Comparison of ENCODE assay signal across 8 cellular contexts in genomic region chr12:12032260-12032761, GRCh38. TPM values are rescaled to one million over a fixed set of nuclear protein-coding genes. Genes with fewer than 3 reads are reported as not detected.
A peak's percentile ranks its signal among the peaks of the same experiment; 100 is the strongest.
DNase-seq lines count a peak whose midpoint lies in the region; ATAC-seq, FAIRE-seq and TF ChIP-seq lines count a peak whose summit lies in the region.

No MANE protein-coding gene starts in this region.

- no peak for TF ChIP-seq EP300 in GM12878 (IDR thresholded peaks at IDR 0.05; ENCODE audit: borderline replicate concordance in 1 of 2, control insufficient read depth in 1 of 2, low read depth in 2 of 2, low read length in 2 of 2)

- no peaks in the 10 kb centered on the region for H3F3A ChIP-seq in GM23338 (replicated peaks; ENCODE audit: low read depth)

- no peaks in the 10 kb centered on the region for H3K36me3 Mint-ChIP-seq in CD4-positive, CD25-positive, alpha-beta regulatory T cell
- peaks cover 4% of the 10 kb centered on the region; the same call in 1 of the 3 replicates for H3K36me3 Mint-ChIP-seq in GM23338 (ENCODE audit: low read depth)
- H3K36me3 Mint-ChIP-seq in nephron (ENCODE audit: low read depth) = no peaks in the 10 kb centered on the region

- WGBS in GM12878 (ENCODE audit: insufficient coverage, insufficient replicate concordance, low lambda C conversion rate, missing lambda C conversion rate) = 0% methylated on average over 12 of the region's 12 CpGs

- peaks cover 0 to 22% (median 5%) of the 10 kb centered on the region in 4 donors for H3K4me1 Mint-ChIP-seq in CD4-positive, CD25-positive, alpha-beta regulatory T cell
- H3K4me1 Mint-ChIP-seq in GM23338 = peaks cover 8% of the 10 kb centered on the region
- H3K4me1 Mint-ChIP-seq in nephron = peaks cover 13% of the 10 kb centered on the region

- no peaks in the 10 kb centered on the region for H3K9me3 ChIP-seq in CD4-positive, CD25-positive, alpha-beta regulatory T cell (ENCODE audit: control insufficient read depth in 2 of 2, low read length in 2 of 2)
- H3K9me3 ChIP-seq in GM12878 (replicated peaks; ENCODE audit: control insufficient read depth, insufficient read depth, low read length) = peaks cover 2% of the 10 kb centered on the region

- RAD21 ChIA-PET in GM12878 (lab: Charles Lee; ENCODE audit: unreplicated experiment) = interaction anchor here (0.7 to 6.5 kb wide), 51 partner anchors 7 to 705 kb away, joined by 3 to 201 read pairs (median 7); partner anchors contain the start of gene ETV6

- H3K9me2 ChIP-seq in GM23338 (ENCODE audit: insufficient read depth) = no peaks in the 10 kb centered on the region

- CTCF ChIA-PET in GM12878 (lab: Yijun Ruan, JAX) = interaction anchor here (0.9 to 11.3 kb wide), 59 partner anchors 10 to 804 kb away, joined by 3 to 278 read pairs (median 6); no protein-coding TSS in a partner anchor

- peak overlapping the region; percentile 26 to 78 (median 74) for H3K27ac Mint-ChIP-seq in CD4-positive, CD25-positive, alpha-beta regulatory T cell
- no peak overlapping the region for H3K27ac Mint-ChIP-seq in GM23338
- peak overlapping the region in 1 of 3 experiments; percentile 69 for H3K27ac Mint-ChIP-seq in nephron

- peaks cover 10% of the 10 kb centered on the region for H3K4me1 ChIP-seq in CD4-positive, CD25-positive, alpha-beta regulatory T cell (ENCODE audit: control insufficient read depth, insufficient read depth, low read length, poor library complexity, severe bottlenecking)
- H3K4me1 ChIP-seq in GM23338 (ENCODE audit: insufficient read depth) = peaks cover 5% of the 10 kb centered on the region; the same call in 1 of the 2 replicates
- H3K4me1 ChIP-seq in GM12878 (ENCODE audit: control insufficient read depth, insufficient read depth, low read length) = peaks cover 36% of the 10 kb centered on the region

- FAIRE-seq in GM12878 (lab: Jason Lieb, UNC) = no peak

- no peak for TF ChIP-seq RAD21 in GM12878 (IDR thresholded peaks at IDR 0.05; ENCODE audit: insufficient read depth, low read depth, low read length)

- no peak for DNase-seq in CD4-positive, CD25-positive, alpha-beta regulatory T cell
- no peak for DNase-seq in GM23338 (ENCODE audit: low spot score)
- no peak for DNase-seq in GM12878 (ENCODE audit: low read depth, low spot score)
- DNase-seq in ureter (ENCODE audit: low spot score) = no peak
- DNase-seq in NK-92 treated with Interleukin-12 subunit alpha and Interleukin-12 subunit beta, amount 100 ng/mL, for 24 hours (lab: John Stamatoyannopoulos, UW) = no peak

- no peak for ATAC-seq in CD4-positive, CD25-positive, alpha-beta regulatory T cell (ENCODE audit: low read depth in 2 of 2)
- peak; percentile 26 for ATAC-seq in GM23338
- ATAC-seq in GM12878 = peak; percentile 44
- ATAC-seq in GM21447 (IDR thresholded peaks at IDR 0.05; ENCODE audit: unreplicated experiment) = no peak
- no peak for ATAC-seq in GM19328 (IDR thresholded peaks at IDR 0.05; ENCODE audit: unreplicated experiment)

- peak overlapping the region; percentile 92 for H3K9ac ChIP-seq in GM12878 (ENCODE audit: control insufficient read depth, insufficient read depth, low read length)

- TF ChIP-seq POLR2A in GM12878 (IDR thresholded peaks at IDR 0.05; ENCODE audit: low read depth, low read length) = peak; percentile 55; the same call in 1 of the 2 replicates

- peaks cover 4% of the 10 kb centered on the region for H3K27me3 Mint-ChIP-seq in CD4-positive, CD25-positive, alpha-beta regulatory T cell
- H3K27me3 Mint-ChIP-seq in GM23338 (ENCODE audit: insufficient read depth, low read depth, poor library complexity) = peaks cover 14% of the 10 kb centered on the region
- peaks cover 17% of the 10 kb centered on the region for H3K27me3 Mint-ChIP-seq in nephron (ENCODE audit: low read depth)

- POLR2A ChIA-PET in GM12878 (lab: Charles Lee) = interaction anchor here (0.6 to 2.1 kb wide), 16 partner anchors 18 to 477 kb away, joined by 3 to 11 read pairs (median 4); partner anchors contain the start of gene ETV6

- no peaks in the 10 kb centered on the region for H3K9me3 Mint-ChIP-seq in CD4-positive, CD25-positive, alpha-beta regulatory T cell
- H3K9me3 Mint-ChIP-seq in GM23338 = peaks cover 12% of the 10 kb centered on the region
- H3K9me3 Mint-ChIP-seq in nephron = no peaks in the 10 kb centered on the region

- H3K27me3 ChIP-seq in CD4-positive, CD25-positive, alpha-beta regulatory T cell (ENCODE audit: control insufficient read depth, insufficient read depth, low read length) = no peaks in the 10 kb centered on the region
- H3K27me3 ChIP-seq in GM23338 (ENCODE audit: insufficient read depth) = no peaks in the 10 kb centered on the region
- H3K27me3 ChIP-seq in GM12878 (replicated peaks in 1 of 2; ENCODE audit: control insufficient read depth in 2 of 2, insufficient read depth in 2 of 2, low read length in 1 of 2) = no peaks in the 10 kb centered on the region

- no peak overlapping the region for H3K27ac ChIP-seq in CD4-positive, CD25-positive, alpha-beta regulatory T cell (ENCODE audit: insufficient read depth, low read length, poor library complexity, severe bottlenecking)
- H3K27ac ChIP-seq in GM23338 (ENCODE audit: low read depth) = no peak overlapping the region
- peak overlapping the region; percentile 89 for H3K27ac ChIP-seq in GM12878 (ENCODE audit: control insufficient read depth, insufficient read depth)

- peak overlapping the region; percentile 83 for H3K4me3 ChIP-seq in CD4-positive, CD25-positive, alpha-beta regulatory T cell (ENCODE audit: low read depth, low read length)
- H3K4me3 ChIP-seq in GM23338 (no peak overlapping the region), GM12878 (peak overlapping the region; percentile 69)

- H3K4me2 ChIP-seq in GM23338 (peak overlapping the region; percentile 73), GM12878 (ENCODE audit: control insufficient read depth, insufficient read depth) (peak overlapping the region; percentile 93)

- SMC1A ChIA-PET in GM12878 (lab: Charles Lee; ENCODE audit: uncharacterized antibody, unreplicated experiment) = interaction anchor here (0.6 to 8.7 kb wide), 50 partner anchors 7 to 833 kb away, joined by 3 to 214 read pairs (median 7); partner anchors contain the start of gene BCL2L14

- H4K20me1 ChIP-seq in GM23338 (replicated peaks; ENCODE audit: insufficient read depth) (no peaks in the 10 kb centered on the region), GM12878 (ENCODE audit: control insufficient read depth, insufficient read depth) (no peaks in the 10 kb centered on the region)

- BruUV-seq in GM12878 (replicated peaks; lab: Mats Ljungman, UMichigan) = TSS peak; percentile 88

- H2AFZ ChIP-seq in GM23338 (peak overlapping the region; percentile 66), GM12878 (ENCODE audit: control insufficient read depth, low read depth, low read length) (peak overlapping the region; percentile 9)

- intact Hi-C loops in GM12878 (cut with micrococcal nuclease; ENCODE audit: unreplicated experiment) = loop anchor here (1.0 to 2.0 kb wide), 4 partner anchors 22 to 380 kb away; no protein-coding TSS in a partner anchor

- no peaks in the 10 kb centered on the region for H3K36me3 ChIP-seq in CD4-positive, CD25-positive, alpha-beta regulatory T cell (ENCODE audit: control insufficient read depth, insufficient read depth, low read length)
- H3K36me3 ChIP-seq in GM23338 (ENCODE audit: insufficient read depth) = no peaks in the 10 kb centered on the region
- no peaks in the 10 kb centered on the region for H3K36me3 ChIP-seq in GM12878 (ENCODE audit: control insufficient read depth in 2 of 2, insufficient read depth in 2 of 2, low read length in 1 of 2)

- TF ChIP-seq CTCF in GM23338 (conservative IDR thresholded peaks at IDR 0.05; ENCODE audit: low read depth in 2 of 2) = no peak
- no peak for TF ChIP-seq CTCF in GM12878 (IDR thresholded peaks at IDR 0.05 in 2 of 3, conservative IDR thresholded peaks at IDR 0.05 in 1 of 3; ENCODE audit: control insufficient read depth in 2 of 3, extremely low read depth in 1 of 3, insufficient read depth in 1 of 3, low read depth in 3 of 3, low read length in 3 of 3)
- TF ChIP-seq CTCF in nephron (IDR thresholded peaks at IDR 0.05; ENCODE audit: unreplicated experiment in 3 of 3) = no peak

- H3K79me2 ChIP-seq in GM23338 (replicated peaks; ENCODE audit: insufficient read depth) (no peaks in the 10 kb centered on the region), GM12878 (ENCODE audit: control insufficient read depth, insufficient read depth, low read length) (peaks cover 13% of the 10 kb centered on the region)

- in situ Hi-C loops in GM12878 (cut with MboI) = loop anchor here (5.0 kb wide), 1 partner anchor 450 kb away; no protein-coding TSS in a partner anchor

- peak overlapping the region; percentile 77 to 92 (median 84) for H3K4me3 Mint-ChIP-seq in CD4-positive, CD25-positive, alpha-beta regulatory T cell
- H3K4me3 Mint-ChIP-seq in GM23338 (no peak overlapping the region), nephron (peak overlapping the region in 2 of 3 experiments; percentile 77 to 80)

TF ChIP-seq in GM23338, 12 proteins besides CTCF, POLR2A, EP300 and RAD21 (continues in another document):
- TF ChIP-seq JUNB (IDR thresholded peaks at IDR 0.05; ENCODE audit: unreplicated experiment) = no peak
- no peak for TF ChIP-seq NANOG (IDR thresholded peaks at IDR 0.05; ENCODE audit: borderline replicate concordance)

RNA-seq across cellular contexts. Expression of gene BCL2L14, which starts 38.4 kb away (rescaled TPM):
- total RNA-seq in CD4-positive, CD25-positive, alpha-beta regulatory T cell = 6.8 TPM
- 1 to 10 TPM in 3 of 4 donors, under 1 TPM in 1; 0.74 to 2.0 (median 1.5) TPM for polyA plus RNA-seq in CD4-positive, CD25-positive, alpha-beta regulatory T cell
- 2.7 and 3.9 TPM in 2 replicates for total RNA-seq in GM23338 (2014; rRNA removed; shearing (Covaris generic))
- 1.2 and 2.1 TPM in 2 replicates for polyA plus RNA-seq in GM23338 (2016; fragmentation: Nextera tagmentation; extraction: Ambion mirVana)
- total RNA-seq in GM12878 (2013; cell fraction: nucleolus; rRNA removed) = 1.8 and 3.6 TPM in 2 replicates
- total RNA-seq in GM12878 (2014; rRNA removed) = 0.68 and 1.5 TPM in 2 replicates
- 1.6 and 2.5 TPM in 2 replicates for total RNA-seq in GM12878 (2014; rRNA removed; fragmentation: Illumina TruSeq; extraction: Trizol)
- total RNA-seq in GM12878 (2021) = 0.85 and 2.2 TPM in 2 replicates
- polyA plus RNA-seq in GM12878 (2011; ENCODE audit: low read depth) = 1.8 TPM
- 0.58 and 0.73 TPM in 2 replicates for polyA plus RNA-seq in GM12878 (2011; rRNA removed)
- 0.34 and 0.37 TPM in 2 replicates for polyA plus RNA-seq in GM12878 (2011; cell fraction: cytosol; rRNA removed)
- 0.29 and 0.37 TPM in 2 replicates for polyA plus RNA-seq in GM12878 (2011; cell fraction: nucleus; rRNA removed)
- 0.74 and 1.3 TPM in 2 replicates for polyA plus RNA-seq in GM12878 (2012)
- polyA plus RNA-seq in GM12878 (2014; fragmentation: Illumina TruSeq; extraction: Trizol) = 1.1 and 2.1 TPM in 2 replicates
- polyA plus RNA-seq in GM12878 (2014; fragmentation: Nextera tagmentation; extraction: Ambion mirVana) = under 1 TPM; 0.62 to 0.64 TPM
- 0.71 and 1.7 TPM in 2 replicates for polyA plus RNA-seq in GM12878 (2014; rRNA removed)
- 1 to 10 TPM in 1 of 2 experiments, under 1 TPM in 1; 0.59 to 2.0 TPM for polyA plus RNA-seq in GM12878 (2016; fragmentation: Nextera tagmentation; extraction: Ambion mirVana)
- polyA minus RNA-seq in GM12878 (2011; rRNA and poly(A)+ RNA removed) = 0.44 and 1.7 TPM in 2 replicates
- polyA minus RNA-seq in GM12878 (2011; cell fraction: cytosol; rRNA and poly(A)+ RNA removed) = not detected in 2 replicates
- 0.60 and 0.96 TPM in 2 replicates for polyA minus RNA-seq in GM12878 (2011; cell fraction: nucleus; rRNA and poly(A)+ RNA removed)
- total RNA-seq in ureter = 17.4 TPM

Comparison
In these comparisons a context has a peak if more than half of its experiments do, and no peak if none do; other contexts are left out.
1. ATAC-seq: peak in GM23338 (single experiment) and GM12878 (single experiment); none in CD4-positive, CD25-positive, alpha-beta regulatory T cell (0 of 2), GM21447 (single experiment) and GM19328 (single experiment).